16 cellular contexts compared by ENCODE assay signal in the genomic region with DNA sequence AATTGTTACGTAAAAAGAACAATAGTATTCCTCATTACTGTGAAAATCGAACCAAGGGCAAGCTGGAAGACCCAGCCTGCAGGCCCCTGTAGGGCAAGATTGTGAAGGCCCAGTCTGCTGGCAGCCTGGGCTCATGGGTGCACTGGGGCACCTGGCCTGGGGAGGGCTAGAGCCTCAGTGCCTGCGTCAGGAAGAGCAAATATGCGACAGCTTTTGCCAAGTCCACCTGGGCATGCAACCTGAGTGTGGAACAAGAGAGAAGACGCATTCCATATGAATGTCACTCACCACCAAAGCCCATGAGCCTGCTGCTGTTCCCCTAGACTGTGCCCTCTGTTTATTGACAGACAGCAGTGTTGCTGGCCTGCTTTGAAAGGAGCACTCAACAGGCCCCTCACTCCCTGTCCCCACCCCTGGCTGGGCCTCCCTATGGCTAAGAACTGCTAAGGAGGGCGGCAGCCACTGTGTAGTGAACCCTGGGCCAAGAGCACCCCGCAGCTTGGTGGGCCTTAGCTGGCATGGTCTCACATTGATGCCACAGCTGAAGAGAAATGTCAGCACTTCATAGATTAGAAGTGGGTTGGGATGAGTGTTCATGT. TPM values are rescaled to one million over a fixed set of nuclear protein-coding genes. Genes with fewer than 3 reads are reported as not detected.
DNase-seq lines count a peak whose midpoint lies in the region; ATAC-seq and TF ChIP-seq lines count a peak whose summit lies in the region.
"Had no signal": no experiment of that assay in that cellular context is flagged by ENCODE, and none has a peak within 500 bp of the region (broad histone marks: within the 10 kb centered on the region; RNA-seq: fewer than 3 reads in every experiment).

No MANE protein-coding gene starts in this region.

- H3K9me3 ChIP-seq in right cardiac atrium (ENCODE audit: control insufficient read depth, low read length) (no peaks in the 10 kb centered on the region), RWPE2 (ENCODE audit: severe bottlenecking) (peaks cover under 1% of the 10 kb centered on the region), sigmoid colon (no peaks in the 10 kb centered on the region)
- H3K9me3 ChIP-seq: BE2C had no signal

- H3K27ac ChIP-seq in right cardiac atrium (ENCODE audit: low read length) (no peak overlapping the region), RWPE2 (ENCODE audit: poor library complexity, severe bottlenecking) (no peak overlapping the region), sigmoid colon (no peak overlapping the region)

- DNase-seq in Right ventricle myocardium superior (peak; percentile 7), right cardiac atrium (no peak), RWPE2 (ENCODE audit: low spot score) (peak; percentile 29), glutamatergic neuron (peak; percentile 11), sigmoid colon (peak; percentile 27), HT-29 (ENCODE audit: low spot score) (no peak)
- DNase-seq: ACHN; BE2C; C1 segment of cervical spinal cord; CD4-positive, alpha-beta T cell; GDM1; HCEC 1CT; IMR-90 had no signal

- WGBS in right cardiac atrium: 82% methylated on average over 7 of the region's 7 CpGs
- 89 to 90% methylated on average over 7 of the region's 7 CpGs for WGBS in sigmoid colon, 2 donors

- H3K36me3 ChIP-seq in RWPE2 (ENCODE audit: low read depth): no peaks in the 10 kb centered on the region
- H3K36me3 ChIP-seq in sigmoid colon: no peaks in the 10 kb centered on the region
- H3K36me3 ChIP-seq: BE2C had no signal

- H3K27me3 Mint-ChIP-seq in glutamatergic neuron (ENCODE audit: unreplicated experiment): peaks cover 11% of the 10 kb centered on the region
- H3K27me3 Mint-ChIP-seq: CD4-positive, alpha-beta T cell had no signal

- no peaks in the 10 kb centered on the region for H3K27me3 ChIP-seq in right cardiac atrium (ENCODE audit: control insufficient read depth, insufficient read depth)
- peaks cover 8% of the 10 kb centered on the region for H3K27me3 ChIP-seq in RWPE2 (ENCODE audit: insufficient read depth, poor library complexity, severe bottlenecking)
- H3K27me3 ChIP-seq in sigmoid colon: no peaks in the 10 kb centered on the region
- H3K27me3 ChIP-seq: BE2C had no signal

- intact Hi-C loops in Right ventricle myocardium superior (cut with DNase I) (no loop called here), right cardiac atrium (cut with DNase I) (no loop called here), sigmoid colon (cut with DNase I) (no loop called here)

- TF ChIP-seq CTCF in RWPE2 (IDR thresholded peaks at IDR 0.05; ENCODE audit: poor library complexity, severe bottlenecking): no peak
- TF ChIP-seq CTCF in glutamatergic neuron (IDR thresholded peaks at IDR 0.05; ENCODE audit: partially characterized antibody, unreplicated experiment): no peak
- TF ChIP-seq CTCF in sigmoid colon (IDR thresholded peaks at IDR 0.05): no peak

- H3K27ac Mint-ChIP-seq in glutamatergic neuron (ENCODE audit: unreplicated experiment): no peak overlapping the region
- H3K27ac Mint-ChIP-seq: CD4-positive, alpha-beta T cell; GM23338 had no signal

- no peak for ATAC-seq in Right ventricle myocardium superior (ENCODE audit: poor library complexity)
- ATAC-seq in right cardiac atrium: no peak
- ATAC-seq in RWPE2 (ENCODE audit: low read depth): no peak
- ATAC-seq in GM21576 (IDR thresholded peaks at IDR 0.05; ENCODE audit: unreplicated experiment): no peak

- H3K36me3 Mint-ChIP-seq in glutamatergic neuron (ENCODE audit: unreplicated experiment): no peaks in the 10 kb centered on the region

- TF ChIP-seq EP300 in sigmoid colon (IDR thresholded peaks at IDR 0.05): no peak

- H3K4me1 Mint-ChIP-seq in glutamatergic neuron (ENCODE audit: low read depth, unreplicated experiment): no peaks in the 10 kb centered on the region

- H3K4me3 ChIP-seq in right cardiac atrium (ENCODE audit: low read length): no peak overlapping the region
- no peak overlapping the region for H3K4me3 ChIP-seq in RWPE2 (ENCODE audit: severe bottlenecking)
- no peak overlapping the region for H3K4me3 ChIP-seq in sigmoid colon
- H3K4me3 ChIP-seq: GM23338 had no signal

- no peaks in the 10 kb centered on the region for H3K4me1 ChIP-seq in right cardiac atrium (ENCODE audit: control insufficient read depth, insufficient read depth, low read length)
- no peaks in the 10 kb centered on the region for H3K4me1 ChIP-seq in RWPE2 (ENCODE audit: insufficient read depth, poor library complexity, severe bottlenecking)
- H3K4me1 ChIP-seq in sigmoid colon: no peaks in the 10 kb centered on the region
- H3K4me1 ChIP-seq: BE2C, Caco-2 had no signal

- no peak for TF ChIP-seq POLR2A in sigmoid colon (IDR thresholded peaks at IDR 0.05)

- no peak overlapping the region for H3K4me3 Mint-ChIP-seq in glutamatergic neuron (ENCODE audit: unreplicated experiment)
- H3K4me3 Mint-ChIP-seq: CD4-positive, alpha-beta T cell; GM23338 had no signal

- no peaks in the 10 kb centered on the region for H3K9me3 Mint-ChIP-seq in glutamatergic neuron (ENCODE audit: unreplicated experiment)

RNA-seq across cellular contexts. Expression of a gene that starts 28.2 kb away (rescaled TPM):
- not detected for total RNA-seq in Right ventricle myocardium superior
- total RNA-seq in right cardiac atrium: under 1 TPM in 2 of 4 donors, not detected in 2; 0.06 to 0.11 TPM
- 0.02 TPM for polyA plus RNA-seq in right cardiac atrium
- total RNA-seq in glutamatergic neuron (ENCODE audit: unreplicated experiment): 2.3 TPM
- under 1 TPM in 2 of 4 donors, not detected in 2; under 0.01 to 0.28 TPM for total RNA-seq in sigmoid colon
- under 1 TPM in 1 of 3 donors, not detected in 2; 0.10 TPM for polyA plus RNA-seq in sigmoid colon
- total RNA-seq in HT-29 (2014; rRNA removed; shearing (Covaris generic)): 0.05 TPM in 1 of 2 replicates, not detected in the other
- total RNA-seq: IMR-90 had no signal

Comparison
In these comparisons a context has a peak if more than half of its experiments do, and no peak if none do; other contexts are left out.
1. DNase-seq: peak in Right ventricle myocardium superior (single experiment), RWPE2 (single experiment), glutamatergic neuron (single experiment) and sigmoid colon (single experiment); none in right cardiac atrium (0 of 3) and HT-29 (single experiment).